ENCODE assay signal across 14 cellular contexts in the genomic region with DNA sequence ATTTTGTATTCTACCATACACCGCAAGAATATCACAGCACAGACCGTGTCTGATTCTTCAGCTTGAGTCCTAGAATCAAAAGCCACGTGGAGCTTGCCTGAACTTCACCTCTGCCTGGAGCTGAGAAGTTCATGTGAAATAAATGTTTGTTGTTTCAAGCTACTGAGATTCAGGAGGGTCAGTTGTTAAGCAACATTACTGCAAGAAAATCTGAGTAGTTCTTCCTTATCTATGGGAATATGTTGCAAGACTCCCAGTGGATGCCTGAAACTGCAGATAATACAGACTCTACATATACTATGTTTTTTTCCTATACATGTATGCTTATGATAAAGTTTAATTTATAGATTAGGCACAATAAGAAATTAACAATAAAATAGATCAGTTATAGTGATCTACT.
DNase-seq lines count a peak whose midpoint lies in the region; TF ChIP-seq lines count a peak whose summit lies in the region.
"Had no signal": no experiment of that assay in that cellular context is flagged by ENCODE, and none has a peak within 500 bp of the region (broad histone marks: within the 10 kb centered on the region; RNA-seq: fewer than 3 reads in every experiment).

No MANE protein-coding gene starts in this region.

- no peak overlapping the region for H3K4me3 ChIP-seq in fibroblast of villous mesenchyme (ENCODE audit: low read depth, low read length)
- H3K4me3 ChIP-seq: A549; BLaER1 treated with 17β-estradiol and CSF1 and Interleukin-3, amounts not matched to agents 10 nM and 100 nM had no signal

- DNase-seq in amniotic epithelial cell (ENCODE audit: low read depth) = peak; percentile 1
- peak; percentile 6 for DNase-seq in fibroblast of villous mesenchyme (ENCODE audit: low read depth)
- DNase-seq in iris pigment epithelial cell (ENCODE audit: low read depth) = peak; percentile 1
- DNase-seq in SK-N-DZ (ENCODE audit: low spot score) = no peak
- DNase-seq in HUDEP-2 (lab: John Stamatoyannopoulos, UW; ENCODE audit: unreplicated experiment in 76 of 76) = no peak
- DNase-seq: AML-193; Caco-2; Calu3; CD4-positive, alpha-beta T cell; CD8-positive, alpha-beta T cell; DMS79 treated with DMSO at 0.1 percent for 48 hours; GF-D8 had no signal

- TF ChIP-seq CTCF in fibroblast of villous mesenchyme (IDR thresholded peaks at IDR 0.05; ENCODE audit: insufficient read depth, low read depth, low read length) = no peak

Comparison
In these comparisons a context has a peak if more than half of its experiments do, and no peak if none do; other contexts are left out.
1. DNase-seq: peak in amniotic epithelial cell (single experiment), fibroblast of villous mesenchyme (single experiment) and iris pigment epithelial cell (single experiment); none in SK-N-DZ (single experiment) and HUDEP-2 (0 of 76).